1 cellular context compared by ENCODE assay signal in the genomic region with DNA sequence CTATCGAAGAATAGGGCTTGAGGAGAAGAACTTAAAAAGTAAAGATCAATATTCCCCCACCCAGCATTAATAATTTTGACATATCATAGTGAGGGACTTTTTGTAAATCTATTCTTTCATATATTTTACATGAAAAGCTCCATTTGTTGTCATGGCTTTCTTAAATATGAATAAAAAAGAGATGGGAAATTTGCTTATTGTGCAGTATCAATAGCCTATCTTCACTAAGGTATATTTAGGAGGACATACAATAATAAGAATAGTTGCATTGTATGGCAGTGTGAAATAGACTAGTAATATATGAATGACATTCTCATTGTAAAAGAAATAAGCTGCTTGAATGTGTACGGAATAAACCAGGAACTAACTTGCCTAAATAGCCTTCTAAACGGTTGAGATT.
TF ChIP-seq lines count a peak whose summit lies in the region.

No MANE protein-coding gene starts in this region.

TF ChIP-seq in WTC11, 78 proteins besides CTCF, POLR2A, EP300 and RAD21 (continued from another document):
- TF ChIP-seq GRHL2 (CRISPR knock-in tag; IDR thresholded peaks at IDR 0.05; ENCODE audit: insufficient replicate concordance, severe bottlenecking) (no peak), MXD4 (CRISPR knock-in tag; IDR thresholded peaks at IDR 0.05; ENCODE audit: borderline replicate concordance) (no peak), ATF2 (CRISPR knock-in tag; IDR thresholded peaks at IDR 0.05; ENCODE audit: borderline replicate concordance, low read depth) (no peak), ZNF121 (CRISPR knock-in tag; IDR thresholded peaks at IDR 0.05) (no peak), ATF1 (CRISPR knock-in tag; IDR thresholded peaks at IDR 0.05) (no peak)
- TF ChIP-seq, protein P1, sequence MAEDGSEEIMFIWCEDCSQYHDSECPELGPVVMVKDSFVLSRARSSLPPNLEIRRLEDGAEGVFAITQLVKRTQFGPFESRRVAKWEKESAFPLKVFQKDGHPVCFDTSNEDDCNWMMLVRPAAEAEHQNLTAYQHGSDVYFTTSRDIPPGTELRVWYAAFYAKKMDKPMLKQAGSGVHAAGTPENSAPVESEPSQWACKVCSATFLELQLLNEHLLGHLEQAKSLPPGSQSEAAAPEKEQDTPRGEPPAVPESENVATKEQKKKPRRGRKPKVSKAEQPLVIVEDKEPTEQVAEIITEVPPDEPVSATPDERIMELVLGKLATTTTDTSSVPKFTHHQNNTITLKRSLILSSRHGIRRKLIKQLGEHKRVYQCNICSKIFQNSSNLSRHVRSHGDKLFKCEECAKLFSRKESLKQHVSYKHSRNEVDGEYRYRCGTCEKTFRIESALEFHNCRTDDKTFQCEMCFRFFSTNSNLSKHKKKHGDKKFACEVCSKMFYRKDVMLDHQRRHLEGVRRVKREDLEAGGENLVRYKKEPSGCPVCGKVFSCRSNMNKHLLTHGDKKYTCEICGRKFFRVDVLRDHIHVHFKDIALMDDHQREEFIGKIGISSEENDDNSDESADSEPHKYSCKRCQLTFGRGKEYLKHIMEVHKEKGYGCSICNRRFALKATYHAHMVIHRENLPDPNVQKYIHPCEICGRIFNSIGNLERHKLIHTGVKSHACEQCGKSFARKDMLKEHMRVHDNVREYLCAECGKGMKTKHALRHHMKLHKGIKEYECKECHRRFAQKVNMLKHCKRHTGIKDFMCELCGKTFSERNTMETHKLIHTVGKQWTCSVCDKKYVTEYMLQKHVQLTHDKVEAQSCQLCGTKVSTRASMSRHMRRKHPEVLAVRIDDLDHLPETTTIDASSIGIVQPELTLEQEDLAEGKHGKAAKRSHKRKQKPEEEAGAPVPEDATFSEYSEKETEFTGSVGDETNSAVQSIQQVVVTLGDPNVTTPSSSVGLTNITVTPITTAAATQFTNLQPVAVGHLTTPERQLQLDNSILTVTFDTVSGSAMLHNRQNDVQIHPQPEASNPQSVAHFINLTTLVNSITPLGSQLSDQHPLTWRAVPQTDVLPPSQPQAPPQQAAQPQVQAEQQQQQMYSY (CRISPR knock-in tag; IDR thresholded peaks at IDR 0.05): no peak
